ENCODE assay signal across 1 cellular context in the genomic region with DNA sequence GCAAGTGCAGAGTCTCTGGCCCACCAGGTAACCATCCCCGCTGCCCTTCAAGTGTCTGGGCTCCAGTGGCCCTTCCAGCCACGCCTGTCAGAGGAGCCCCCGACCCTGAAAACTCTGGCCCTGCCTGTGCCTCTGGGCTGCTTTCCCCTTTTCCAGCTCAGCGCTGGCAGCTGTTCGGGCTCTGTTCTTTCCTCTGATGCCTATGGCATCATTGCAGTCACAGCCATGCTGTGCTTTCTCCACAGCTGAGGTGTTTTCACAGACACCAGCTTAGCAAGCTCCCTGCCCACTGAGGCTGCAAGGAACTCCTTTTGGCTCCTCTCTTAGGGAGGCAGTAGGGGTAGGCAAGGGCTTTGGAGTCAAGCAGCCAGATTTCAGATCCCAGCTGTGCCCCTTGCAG.
TF ChIP-seq lines count a peak whose summit lies in the region.

No MANE protein-coding gene starts in this region.

TF ChIP-seq in K562, 482 proteins besides CTCF, POLR2A, EP300 and RAD21:
- TF ChIP-seq ETV5 (CRISPR knock-in tag; IDR thresholded peaks at IDR 0.05; ENCODE audit: low read depth) (no peak), STAT5B (CRISPR knock-in tag; IDR thresholded peaks at IDR 0.05) (no peak), ZNF778 (CRISPR knock-in tag; IDR thresholded peaks at IDR 0.05) (no peak), ZNF76 (CRISPR knock-in tag; IDR thresholded peaks at IDR 0.05; ENCODE audit: borderline replicate concordance) (no peak), ZNF780A (CRISPR knock-in tag; IDR thresholded peaks at IDR 0.05) (no peak), FOXK1 (CRISPR knock-in tag; IDR thresholded peaks at IDR 0.05; ENCODE audit: borderline replicate concordance) (no peak), SNIP1 (IDR thresholded peaks at IDR 0.05; ENCODE audit: low read depth) (no peak), FOSL1 (tag; conservative IDR thresholded peaks at IDR 0.05) (no peak), TCFL5 (CRISPR knock-in tag; conservative IDR thresholded peaks at IDR 0.05) (no peak), ZNF347 (CRISPR knock-in tag; IDR thresholded peaks at IDR 0.05; ENCODE audit: low read depth) (no peak), SMARCA5 (IDR thresholded peaks at IDR 0.05) (no peak), ELF4 (CRISPR knock-in tag; IDR thresholded peaks at IDR 0.05) (no peak), SMAD3 (CRISPR knock-in tag; conservative IDR thresholded peaks at IDR 0.05) (no peak), ARID2 (IDR thresholded peaks at IDR 0.05) (no peak)
